In the genomic region with DNA sequence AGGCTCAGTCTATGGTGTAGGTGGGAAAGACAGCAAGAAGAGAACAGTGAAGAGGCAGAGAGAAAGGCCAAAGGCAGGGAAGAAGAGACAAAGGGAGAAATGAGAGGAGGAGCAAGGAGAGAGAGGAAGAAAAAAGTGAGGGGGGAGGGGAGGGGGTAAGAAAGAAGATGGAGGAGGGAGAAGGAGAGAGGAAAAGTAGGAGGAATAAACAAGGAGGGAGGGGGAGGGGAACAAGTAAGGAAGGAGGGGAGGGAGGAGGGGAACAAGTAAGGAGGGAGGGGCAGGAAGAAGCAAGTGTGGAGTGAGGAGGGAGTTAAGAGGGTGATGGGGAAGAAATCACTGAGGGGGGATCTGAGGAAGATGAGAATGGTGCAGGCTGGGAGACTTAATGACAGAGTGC, we compare ENCODE assay signal across 1 cellular context.
TF ChIP-seq lines count a peak whose summit lies in the region.

No MANE protein-coding gene starts in this region.

TF ChIP-seq in H1, 55 proteins besides CTCF, POLR2A, EP300 and RAD21:
- TF ChIP-seq BCL11A (IDR thresholded peaks at IDR 0.05; ENCODE audit: low read depth in 2 of 2, low read length in 2 of 2), result no peak
- TF ChIP-seq TBP (IDR thresholded peaks at IDR 0.05; ENCODE audit: low read depth, low read length), result no peak
- TF ChIP-seq ASH2L (IDR thresholded peaks at IDR 0.05; ENCODE audit: low read length), result peak; percentile 24
- TF ChIP-seq KDM1A (IDR thresholded peaks at IDR 0.05; ENCODE audit: borderline replicate concordance, low read length), result peak; percentile 51; the same call in 1 of the 2 replicates
- TF ChIP-seq, protein P1, sequence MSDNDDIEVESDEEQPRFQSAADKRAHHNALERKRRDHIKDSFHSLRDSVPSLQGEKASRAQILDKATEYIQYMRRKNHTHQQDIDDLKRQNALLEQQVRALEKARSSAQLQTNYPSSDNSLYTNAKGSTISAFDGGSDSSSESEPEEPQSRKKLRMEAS (IDR thresholded peaks at IDR 0.05), result no peak
- TF ChIP-seq BACH1 (IDR thresholded peaks at IDR 0.05; ENCODE audit: low read length), result no peak
- 0 out of 2 replicates have a peak, but pooled peaks have one; percentile 32 for TF ChIP-seq RBBP5 (IDR thresholded peaks at IDR 0.05; ENCODE audit: borderline replicate concordance, low read depth, low read length)
